Comparison of ENCODE assay signal across 1 cellular context in genomic region chr14:68824207-68824516, GRCh38.
TF ChIP-seq lines count a peak whose summit lies in the region.

No MANE protein-coding gene starts in this region.

TF ChIP-seq in H1, 55 proteins besides CTCF, POLR2A, EP300 and RAD21:
- TF ChIP-seq HDAC2 (IDR thresholded peaks at IDR 0.05; ENCODE audit: borderline replicate concordance in 1 of 2, low read depth in 2 of 2, low read length in 2 of 2) = no peak
- TF ChIP-seq ATF2 (IDR thresholded peaks at IDR 0.05; ENCODE audit: low read length) = no peak
